8 cellular contexts compared by ENCODE assay signal in the genomic region with DNA sequence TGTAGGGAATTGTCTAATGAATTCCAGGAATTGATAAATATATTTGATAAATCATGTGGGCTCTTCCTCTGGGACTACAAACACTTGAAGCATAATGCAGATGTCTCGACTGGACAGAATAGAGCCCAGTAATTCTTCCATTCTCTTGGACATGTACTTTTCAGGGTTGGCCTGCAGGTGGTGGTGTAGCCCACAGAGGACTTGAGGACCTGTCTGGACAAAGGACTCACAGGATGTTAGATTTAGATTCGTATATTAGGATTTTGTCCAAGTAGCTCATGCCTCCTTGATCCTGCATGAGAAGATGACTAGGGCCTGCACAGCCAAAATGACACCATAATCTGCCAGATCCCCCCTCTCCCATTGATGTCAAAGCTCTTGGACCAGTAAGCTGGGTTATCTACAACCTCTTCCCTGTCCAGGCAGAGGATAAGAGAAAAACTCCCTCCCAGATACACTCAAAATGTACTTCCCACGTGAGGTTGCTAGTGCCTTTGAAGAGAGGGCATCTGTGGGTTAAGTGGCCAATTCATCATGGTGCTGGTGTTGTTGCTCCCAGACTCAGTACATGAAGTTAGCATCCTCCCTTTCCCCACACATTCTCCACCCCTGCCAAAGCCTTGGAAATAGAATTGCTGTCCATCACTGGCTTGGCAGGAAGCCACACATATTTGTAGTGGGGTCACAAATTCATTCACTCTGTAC.
DNase-seq lines count a peak whose midpoint lies in the region; ATAC-seq, FAIRE-seq and TF ChIP-seq lines count a peak whose summit lies in the region.

No MANE protein-coding gene starts in this region.

- H3K4me1 Mint-ChIP-seq in activated T-helper 17 cell treated with anti-CD3 and anti-CD28 coated beads, Interleukin-2, amount 50 U/mL, for 72 hours: no peaks in the 10 kb centered on the region

- TF ChIP-seq POLR2A in GM18505 (IDR thresholded peaks at IDR 0.05; ENCODE audit: borderline replicate concordance, extremely low read depth, insufficient read depth, insufficient read length): no peak

- H3K9me3 ChIP-seq in osteoblast (ENCODE audit: low read depth, low read length): no peaks in the 10 kb centered on the region

- FAIRE-seq in GM18507 (lab: Jason Lieb, UNC): peak; percentile 88

- H3K4me1 ChIP-seq in osteoblast (ENCODE audit: insufficient read depth, low read length): peaks cover 16% of the 10 kb centered on the region

- H4K20me1 ChIP-seq in osteoblast (ENCODE audit: insufficient read depth, low read length): no peaks in the 10 kb centered on the region

- TF ChIP-seq CTCF in fibroblast of villous mesenchyme (IDR thresholded peaks at IDR 0.05; ENCODE audit: insufficient read depth, low read depth, low read length): peak; percentile 74
- TF ChIP-seq CTCF in osteoblast (IDR thresholded peaks at IDR 0.05; ENCODE audit: extremely low read depth, low read depth, low read length): peak; percentile 83

- DNase-seq in AG08395 (ENCODE audit: low spot score) (peak; percentile 77), GM18507 (ENCODE audit: extremely low spot score, insufficient read length, low read depth) (peak; percentile 37), NOMO-1 treated with DMSO at 0.1 percent for 48 hours (lab: John Stamatoyannopoulos, UW; ENCODE audit: unreplicated experiment) (peak; percentile 28), fibroblast of villous mesenchyme (ENCODE audit: low read depth) (peak; percentile 69), osteoblast (ENCODE audit: insufficient read length, low spot score, missing footprints) (no peak)

- peak overlapping the region; percentile 21 for H2AFZ ChIP-seq in osteoblast (ENCODE audit: low read length)

- no peaks in the 10 kb centered on the region for H3K36me3 ChIP-seq in osteoblast (ENCODE audit: insufficient read depth, low read length)

- H3K27ac Mint-ChIP-seq in activated T-helper 17 cell treated with anti-CD3 and anti-CD28 coated beads, Interleukin-2, amount 50 U/mL, for 72 hours: no peak overlapping the region

- H3K27me3 Mint-ChIP-seq in activated T-helper 17 cell treated with anti-CD3 and anti-CD28 coated beads, Interleukin-2, amount 50 U/mL, for 72 hours: no peaks in the 10 kb centered on the region

- H3K36me3 Mint-ChIP-seq in activated T-helper 17 cell treated with anti-CD3 and anti-CD28 coated beads, Interleukin-2, amount 50 U/mL, for 72 hours (ENCODE audit: low read depth): no peaks in the 10 kb centered on the region

- H3K4me3 ChIP-seq in fibroblast of villous mesenchyme (ENCODE audit: low read depth, low read length): no peak overlapping the region
- no peak overlapping the region for H3K4me3 ChIP-seq in osteoblast (ENCODE audit: insufficient read depth, low read length)

- H3K4me3 Mint-ChIP-seq in activated T-helper 17 cell treated with anti-CD3 and anti-CD28 coated beads, Interleukin-2, amount 50 U/mL, for 72 hours: no peak overlapping the region

- no peaks in the 10 kb centered on the region for H3K27me3 ChIP-seq in osteoblast (ENCODE audit: insufficient read depth, low read length)

- ATAC-seq in HG03196 (IDR thresholded peaks at IDR 0.05; ENCODE audit: unreplicated experiment) (peak; percentile 79), GM18505 (IDR thresholded peaks at IDR 0.05; ENCODE audit: unreplicated experiment) (no peak)
- ATAC-seq in activated T-helper 17 cell treated with anti-CD3 and anti-CD28 coated beads, Interleukin-2, amount 50 U/mL, for 72 hours (replicated peaks): peak; percentile 56

- H3K79me2 ChIP-seq in osteoblast (ENCODE audit: insufficient read depth, low read length): no peaks in the 10 kb centered on the region

- H3K9me3 Mint-ChIP-seq in activated T-helper 17 cell treated with anti-CD3 and anti-CD28 coated beads, Interleukin-2, amount 50 U/mL, for 72 hours: no peaks in the 10 kb centered on the region

- no peak overlapping the region for H3K27ac ChIP-seq in osteoblast (ENCODE audit: low read depth, low read length)

- peak overlapping the region; percentile 5 for H3K4me2 ChIP-seq in osteoblast (ENCODE audit: insufficient read depth, low read length)
